8 cellular contexts compared by ENCODE assay signal in genomic region chr5:141951341-141951781, GRCh38. TPM values are rescaled to one million over a fixed set of nuclear protein-coding genes. Genes with fewer than 3 reads are reported as not detected.
DNase-seq lines count a peak whose midpoint lies in the region; ATAC-seq and TF ChIP-seq lines count a peak whose summit lies in the region.

No MANE protein-coding gene starts in this region.

- CTCF ChIA-PET in Panc1 (lab: Charles Lee) = no interaction called here

- H3K27ac Mint-ChIP-seq in GM23338 = no peak overlapping the region

- peaks cover 18% of the 10 kb centered on the region for H3K4me1 Mint-ChIP-seq in GM23338

- BruUV-seq in Panc1 (replicated peaks; lab: Mats Ljungman, UMichigan) = no TSS peak

- peak overlapping the region; percentile 32; the same call in 1 of the 2 replicates for H3K4me2 ChIP-seq in GM23338

- DNase-seq in GM23338 (ENCODE audit: low spot score) (peak; percentile 86), Panc1 (ENCODE audit: low read depth, low spot score) (no peak), coronary artery (ENCODE audit: low spot score) (no peak), retinal pigment epithelial cell (ENCODE audit: low read depth) (no peak), NCI-H446 (lab: John Stamatoyannopoulos, UW) (no peak), cortex of kidney (lab: John Stamatoyannopoulos, UW) (no peak)

- H3K9me3 Mint-ChIP-seq in GM23338 = no peaks in the 10 kb centered on the region

- H3K79me2 ChIP-seq in GM23338 (replicated peaks; ENCODE audit: insufficient read depth) = no peaks in the 10 kb centered on the region

- peak; percentile 62 for TF ChIP-seq CTCF in GM12874 (IDR thresholded peaks at IDR 0.05; ENCODE audit: insufficient read depth, low read depth, low read length)
- peak; percentile 74 to 77 for TF ChIP-seq CTCF in GM23338 (conservative IDR thresholded peaks at IDR 0.05; ENCODE audit: low read depth in 2 of 2)
- peak; percentile 56 for TF ChIP-seq CTCF in Panc1 (IDR thresholded peaks at IDR 0.05)
- TF ChIP-seq CTCF in coronary artery (IDR thresholded peaks at IDR 0.05) = no peak
- peak; percentile 69 for TF ChIP-seq CTCF in retinal pigment epithelial cell (conservative IDR thresholded peaks at IDR 0.05; ENCODE audit: low read depth, low read length)

- H3K4me3 ChIP-seq in GM23338 (no peak overlapping the region), Panc1 (ENCODE audit: low read depth in 2 of 2, low read length in 2 of 2) (no peak overlapping the region), coronary artery (peak overlapping the region; percentile 19), retinal pigment epithelial cell (ENCODE audit: low read length) (no peak overlapping the region)

- ATAC-seq in GM23338 = peak; percentile 97
- ATAC-seq in Panc1 = peak; percentile 60; the same call in 1 of the 2 replicates
- ATAC-seq in GM18520 (IDR thresholded peaks at IDR 0.05; ENCODE audit: unreplicated experiment) = no peak

- 0 out of 2 replicates have a peak overlapping the region, but pooled peaks have one; percentile 33 for H2AFZ ChIP-seq in GM23338

- POLR2A ChIA-PET in Panc1 (lab: Charles Lee) = no interaction called here

- H3K36me3 ChIP-seq in GM23338 (ENCODE audit: insufficient read depth) = no peaks in the 10 kb centered on the region
- no peaks in the 10 kb centered on the region for H3K36me3 ChIP-seq in Panc1 (ENCODE audit: control insufficient read depth, insufficient read depth, low read length)

- peaks cover 9% of the 10 kb centered on the region; the same call in 1 of the 2 replicates for H3K4me1 ChIP-seq in GM23338 (ENCODE audit: insufficient read depth)
- no peaks in the 10 kb centered on the region for H3K4me1 ChIP-seq in Panc1 (ENCODE audit: control insufficient read depth, insufficient read depth, low read length)

- H3K36me3 Mint-ChIP-seq in GM23338 (ENCODE audit: low read depth) = no peaks in the 10 kb centered on the region

- H4K20me1 ChIP-seq in GM23338 (replicated peaks; ENCODE audit: insufficient read depth) = no peaks in the 10 kb centered on the region

- H3K27ac ChIP-seq in GM23338 (ENCODE audit: low read depth) (no peak overlapping the region), Panc1 (ENCODE audit: low read length) (no peak overlapping the region), coronary artery (peak overlapping the region in 1 of 2 donors; percentile 60)

- peaks cover 2% of the 10 kb centered on the region for H3K27me3 Mint-ChIP-seq in GM23338 (ENCODE audit: insufficient read depth, low read depth, poor library complexity)

- in situ Hi-C loops in Panc1 (cut with HindIII; ENCODE audit: low pct_unique_long_range_greater_than_20kb, low sequenced_read_pairs) = no loop called here

- no peaks in the 10 kb centered on the region for H3K9me2 ChIP-seq in GM23338 (ENCODE audit: insufficient read depth)

- no peaks in the 10 kb centered on the region; the same call in 1 of the 2 replicates for H3F3A ChIP-seq in GM23338 (replicated peaks; ENCODE audit: low read depth)

- intact Hi-C loops in Panc1 (cut with micrococcal nuclease; ENCODE audit: unreplicated experiment) = no loop called here

- H3K9me3 ChIP-seq in Panc1 (ENCODE audit: control insufficient read depth, insufficient read depth, low read depth, low read length) = no peaks in the 10 kb centered on the region

- H3K27me3 ChIP-seq in GM23338 (ENCODE audit: insufficient read depth) = no peaks in the 10 kb centered on the region
- no peaks in the 10 kb centered on the region; the same call in none of the 2 replicates for H3K27me3 ChIP-seq in Panc1 (ENCODE audit: control insufficient read depth, insufficient read depth, low read length)

- H3K4me3 Mint-ChIP-seq in GM23338 = no peak overlapping the region; the same call in 2 of the 3 replicates

TF ChIP-seq in GM23338, 12 proteins besides CTCF, POLR2A, EP300 and RAD21:
- TF ChIP-seq ZNF114 (CRISPR knock-in tag; IDR thresholded peaks at IDR 0.05) (no peak), ZNF331 (CRISPR knock-in tag; IDR thresholded peaks at IDR 0.05; ENCODE audit: low read depth) (no peak), EZH2phosphoT487 (IDR thresholded peaks at IDR 0.05; ENCODE audit: unreplicated experiment) (no peak), ETS1 (IDR thresholded peaks at IDR 0.05) (no peak), CREB1 (CRISPR knock-in tag; IDR thresholded peaks at IDR 0.05; ENCODE audit: low read depth) (0 out of 2 replicates have a peak, but pooled peaks have one; percentile 13), POLR2AphosphoS5 (IDR thresholded peaks at IDR 0.05; ENCODE audit: low read depth) (no peak), REST (IDR thresholded peaks at IDR 0.05; ENCODE audit: unreplicated experiment) (no peak), NANOG (IDR thresholded peaks at IDR 0.05; ENCODE audit: borderline replicate concordance) (no peak), EZH2 (IDR thresholded peaks at IDR 0.05; ENCODE audit: low read depth, unreplicated experiment) (no peak)

RNA-seq across cellular contexts. Expression of gene PCDH12, which starts 6.6 kb away (rescaled TPM):
- 0.12 and 0.14 TPM in 2 replicates for total RNA-seq in GM23338 (2014; rRNA removed; shearing (Covaris generic))
- polyA plus RNA-seq in GM23338 (2016; fragmentation: Nextera tagmentation; extraction: Ambion mirVana) = 0.29 and 0.33 TPM in 2 replicates
- not detected for total RNA-seq in Panc1 (2021; ENCODE audit: unreplicated experiment)
- polyA plus RNA-seq in Panc1 (2012; ENCODE audit: insufficient read length) = 0.11 TPM

RNA-seq across cellular contexts. Expression of gene RNF14, which starts 17.5 kb away (rescaled TPM):
- total RNA-seq in GM23338 (2014; rRNA removed; shearing (Covaris generic)) = 18.1 and 19.0 TPM in 2 replicates
- polyA plus RNA-seq in GM23338 (2016; fragmentation: Nextera tagmentation; extraction: Ambion mirVana) = 4.5 and 8.9 TPM in 2 replicates
- 72.1 TPM for total RNA-seq in Panc1 (2021; ENCODE audit: unreplicated experiment)
- 47.6 TPM for polyA plus RNA-seq in Panc1 (2012; ENCODE audit: insufficient read length)

RNA-seq across cellular contexts. Expression of gene DELE1, which starts 27.7 kb away (rescaled TPM):
- 50.0 and 62.2 TPM in 2 replicates for total RNA-seq in GM23338 (2014; rRNA removed; shearing (Covaris generic))
- polyA plus RNA-seq in GM23338 (2016; fragmentation: Nextera tagmentation; extraction: Ambion mirVana) = 25.6 and 26.9 TPM in 2 replicates
- 78.4 TPM for total RNA-seq in Panc1 (2021; ENCODE audit: unreplicated experiment)
- 85.5 TPM for polyA plus RNA-seq in Panc1 (2012; ENCODE audit: insufficient read length)
